ENCODE assay signal across 1 cellular context in the genomic region with DNA sequence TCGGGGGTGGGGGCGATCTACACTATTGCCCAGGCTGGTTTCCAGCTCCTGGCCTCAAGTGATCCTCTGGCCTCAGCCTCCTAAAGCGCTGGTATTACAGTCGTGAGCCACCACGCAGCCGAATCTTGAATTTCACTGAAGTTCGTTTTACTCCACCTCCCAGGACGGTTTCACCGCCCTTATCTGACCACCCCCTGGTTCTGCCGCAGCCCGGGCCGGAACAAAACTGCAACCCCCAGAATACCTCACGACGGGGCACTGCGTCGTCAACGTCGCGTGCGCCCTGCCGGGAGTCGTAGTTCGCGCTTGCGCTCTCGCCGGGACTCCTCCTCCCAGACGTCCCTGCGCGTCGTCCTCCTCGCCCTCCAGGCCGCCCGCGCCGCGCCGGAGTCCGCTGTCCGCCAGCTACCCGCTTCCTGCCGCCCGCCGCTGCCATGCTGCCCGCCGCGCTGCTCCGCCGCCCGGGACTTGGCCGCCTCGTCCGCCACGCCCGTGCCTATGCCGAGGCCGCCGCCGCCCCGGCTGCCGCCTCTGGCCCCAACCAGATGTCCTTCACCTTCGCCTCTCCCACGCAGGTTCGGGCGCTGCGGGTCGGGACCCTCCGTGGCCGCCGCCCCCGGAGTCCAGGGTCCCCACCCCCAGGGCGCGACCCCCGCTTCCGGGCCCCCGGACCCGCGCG.
A peak's percentile ranks its signal among the peaks of the same experiment; 100 is the strongest.
TF ChIP-seq lines count a peak whose summit lies in the region.

A gene (plus strand): TSS at position 335 of the 679 bp plus-strand sequence. CDS start 100 bp downstream, at position 435.

TF ChIP-seq in WTC11, 78 proteins besides CTCF, POLR2A, EP300 and RAD21 (continued from another document and continues in another):
- TF ChIP-seq, protein P1, sequence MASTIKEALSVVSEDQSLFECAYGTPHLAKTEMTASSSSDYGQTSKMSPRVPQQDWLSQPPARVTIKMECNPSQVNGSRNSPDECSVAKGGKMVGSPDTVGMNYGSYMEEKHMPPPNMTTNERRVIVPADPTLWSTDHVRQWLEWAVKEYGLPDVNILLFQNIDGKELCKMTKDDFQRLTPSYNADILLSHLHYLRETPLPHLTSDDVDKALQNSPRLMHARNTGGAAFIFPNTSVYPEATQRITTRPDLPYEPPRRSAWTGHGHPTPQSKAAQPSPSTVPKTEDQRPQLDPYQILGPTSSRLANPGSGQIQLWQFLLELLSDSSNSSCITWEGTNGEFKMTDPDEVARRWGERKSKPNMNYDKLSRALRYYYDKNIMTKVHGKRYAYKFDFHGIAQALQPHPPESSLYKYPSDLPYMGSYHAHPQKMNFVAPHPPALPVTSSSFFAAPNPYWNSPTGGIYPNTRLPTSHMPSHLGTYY (CRISPR knock-in tag; IDR thresholded peaks at IDR 0.05) = no peak
- TF ChIP-seq, protein P2, sequence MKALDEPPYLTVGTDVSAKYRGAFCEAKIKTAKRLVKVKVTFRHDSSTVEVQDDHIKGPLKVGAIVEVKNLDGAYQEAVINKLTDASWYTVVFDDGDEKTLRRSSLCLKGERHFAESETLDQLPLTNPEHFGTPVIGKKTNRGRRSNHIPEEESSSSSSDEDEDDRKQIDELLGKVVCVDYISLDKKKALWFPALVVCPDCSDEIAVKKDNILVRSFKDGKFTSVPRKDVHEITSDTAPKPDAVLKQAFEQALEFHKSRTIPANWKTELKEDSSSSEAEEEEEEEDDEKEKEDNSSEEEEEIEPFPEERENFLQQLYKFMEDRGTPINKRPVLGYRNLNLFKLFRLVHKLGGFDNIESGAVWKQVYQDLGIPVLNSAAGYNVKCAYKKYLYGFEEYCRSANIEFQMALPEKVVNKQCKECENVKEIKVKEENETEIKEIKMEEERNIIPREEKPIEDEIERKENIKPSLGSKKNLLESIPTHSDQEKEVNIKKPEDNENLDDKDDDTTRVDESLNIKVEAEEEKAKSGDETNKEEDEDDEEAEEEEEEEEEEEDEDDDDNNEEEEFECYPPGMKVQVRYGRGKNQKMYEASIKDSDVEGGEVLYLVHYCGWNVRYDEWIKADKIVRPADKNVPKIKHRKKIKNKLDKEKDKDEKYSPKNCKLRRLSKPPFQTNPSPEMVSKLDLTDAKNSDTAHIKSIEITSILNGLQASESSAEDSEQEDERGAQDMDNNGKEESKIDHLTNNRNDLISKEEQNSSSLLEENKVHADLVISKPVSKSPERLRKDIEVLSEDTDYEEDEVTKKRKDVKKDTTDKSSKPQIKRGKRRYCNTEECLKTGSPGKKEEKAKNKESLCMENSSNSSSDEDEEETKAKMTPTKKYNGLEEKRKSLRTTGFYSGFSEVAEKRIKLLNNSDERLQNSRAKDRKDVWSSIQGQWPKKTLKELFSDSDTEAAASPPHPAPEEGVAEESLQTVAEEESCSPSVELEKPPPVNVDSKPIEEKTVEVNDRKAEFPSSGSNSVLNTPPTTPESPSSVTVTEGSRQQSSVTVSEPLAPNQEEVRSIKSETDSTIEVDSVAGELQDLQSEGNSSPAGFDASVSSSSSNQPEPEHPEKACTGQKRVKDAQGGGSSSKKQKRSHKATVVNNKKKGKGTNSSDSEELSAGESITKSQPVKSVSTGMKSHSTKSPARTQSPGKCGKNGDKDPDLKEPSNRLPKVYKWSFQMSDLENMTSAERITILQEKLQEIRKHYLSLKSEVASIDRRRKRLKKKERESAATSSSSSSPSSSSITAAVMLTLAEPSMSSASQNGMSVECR (CRISPR knock-in tag; IDR thresholded peaks at IDR 0.05; ENCODE audit: borderline replicate concordance) = no peak
- TF ChIP-seq OVOL2 (CRISPR knock-in tag; IDR thresholded peaks at IDR 0.05; ENCODE audit: borderline replicate concordance) (no peak), ZNF219 (CRISPR knock-in tag; IDR thresholded peaks at IDR 0.05; ENCODE audit: borderline replicate concordance) (no peak), HMGA2 (CRISPR knock-in tag; IDR thresholded peaks at IDR 0.05) (no peak), FOXP1 (CRISPR knock-in tag; IDR thresholded peaks at IDR 0.05; ENCODE audit: borderline replicate concordance) (peak; percentile 55; the same call in 1 of the 2 replicates), ZNF138 (CRISPR knock-in tag; conservative IDR thresholded peaks at IDR 0.05) (no peak), GTF2I (CRISPR knock-in tag; conservative IDR thresholded peaks at IDR 0.05) (no peak), IRF2 (CRISPR knock-in tag; IDR thresholded peaks at IDR 0.05; ENCODE audit: borderline replicate concordance, low read depth) (no peak), PRRX2 (CRISPR knock-in tag; IDR thresholded peaks at IDR 0.05) (no peak), MYBL2 (CRISPR knock-in tag; IDR thresholded peaks at IDR 0.05) (no peak), MXD4 (CRISPR knock-in tag; IDR thresholded peaks at IDR 0.05; ENCODE audit: borderline replicate concordance) (no peak), ZNF232 (CRISPR knock-in tag; IDR thresholded peaks at IDR 0.05) (no peak), NFYB (CRISPR knock-in tag; conservative IDR thresholded peaks at IDR 0.05; ENCODE audit: low read depth) (no peak), NFE2L1 (CRISPR knock-in tag; IDR thresholded peaks at IDR 0.05) (no peak), CBFB (CRISPR knock-in tag; IDR thresholded peaks at IDR 0.05; ENCODE audit: low read depth) (peak; percentile 79; the same call in 1 of the 2 replicates), GRHL2 (CRISPR knock-in tag; IDR thresholded peaks at IDR 0.05; ENCODE audit: insufficient replicate concordance, severe bottlenecking) (no peak), SMAD3 (CRISPR knock-in tag; IDR thresholded peaks at IDR 0.05; ENCODE audit: borderline replicate concordance) (no peak), ZNF121 (CRISPR knock-in tag; IDR thresholded peaks at IDR 0.05) (no peak), ZNF416 (CRISPR knock-in tag; IDR thresholded peaks at IDR 0.05) (no peak), ZNF396 (CRISPR knock-in tag; IDR thresholded peaks at IDR 0.05; ENCODE audit: borderline replicate concordance) (no peak)
- TF ChIP-seq, protein P3, sequence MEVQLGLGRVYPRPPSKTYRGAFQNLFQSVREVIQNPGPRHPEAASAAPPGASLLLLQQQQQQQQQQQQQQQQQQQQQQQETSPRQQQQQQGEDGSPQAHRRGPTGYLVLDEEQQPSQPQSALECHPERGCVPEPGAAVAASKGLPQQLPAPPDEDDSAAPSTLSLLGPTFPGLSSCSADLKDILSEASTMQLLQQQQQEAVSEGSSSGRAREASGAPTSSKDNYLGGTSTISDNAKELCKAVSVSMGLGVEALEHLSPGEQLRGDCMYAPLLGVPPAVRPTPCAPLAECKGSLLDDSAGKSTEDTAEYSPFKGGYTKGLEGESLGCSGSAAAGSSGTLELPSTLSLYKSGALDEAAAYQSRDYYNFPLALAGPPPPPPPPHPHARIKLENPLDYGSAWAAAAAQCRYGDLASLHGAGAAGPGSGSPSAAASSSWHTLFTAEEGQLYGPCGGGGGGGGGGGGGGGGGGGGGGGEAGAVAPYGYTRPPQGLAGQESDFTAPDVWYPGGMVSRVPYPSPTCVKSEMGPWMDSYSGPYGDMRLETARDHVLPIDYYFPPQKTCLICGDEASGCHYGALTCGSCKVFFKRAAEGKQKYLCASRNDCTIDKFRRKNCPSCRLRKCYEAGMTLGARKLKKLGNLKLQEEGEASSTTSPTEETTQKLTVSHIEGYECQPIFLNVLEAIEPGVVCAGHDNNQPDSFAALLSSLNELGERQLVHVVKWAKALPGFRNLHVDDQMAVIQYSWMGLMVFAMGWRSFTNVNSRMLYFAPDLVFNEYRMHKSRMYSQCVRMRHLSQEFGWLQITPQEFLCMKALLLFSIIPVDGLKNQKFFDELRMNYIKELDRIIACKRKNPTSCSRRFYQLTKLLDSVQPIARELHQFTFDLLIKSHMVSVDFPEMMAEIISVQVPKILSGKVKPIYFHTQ (CRISPR knock-in tag; IDR thresholded peaks at IDR 0.05) = no peak
- TF ChIP-seq, protein P4, sequence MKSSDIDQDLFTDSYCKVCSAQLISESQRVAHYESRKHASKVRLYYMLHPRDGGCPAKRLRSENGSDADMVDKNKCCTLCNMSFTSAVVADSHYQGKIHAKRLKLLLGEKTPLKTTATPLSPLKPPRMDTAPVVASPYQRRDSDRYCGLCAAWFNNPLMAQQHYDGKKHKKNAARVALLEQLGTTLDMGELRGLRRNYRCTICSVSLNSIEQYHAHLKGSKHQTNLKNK (CRISPR knock-in tag; IDR thresholded peaks at IDR 0.05) = no peak
- TF ChIP-seq, protein P5, sequence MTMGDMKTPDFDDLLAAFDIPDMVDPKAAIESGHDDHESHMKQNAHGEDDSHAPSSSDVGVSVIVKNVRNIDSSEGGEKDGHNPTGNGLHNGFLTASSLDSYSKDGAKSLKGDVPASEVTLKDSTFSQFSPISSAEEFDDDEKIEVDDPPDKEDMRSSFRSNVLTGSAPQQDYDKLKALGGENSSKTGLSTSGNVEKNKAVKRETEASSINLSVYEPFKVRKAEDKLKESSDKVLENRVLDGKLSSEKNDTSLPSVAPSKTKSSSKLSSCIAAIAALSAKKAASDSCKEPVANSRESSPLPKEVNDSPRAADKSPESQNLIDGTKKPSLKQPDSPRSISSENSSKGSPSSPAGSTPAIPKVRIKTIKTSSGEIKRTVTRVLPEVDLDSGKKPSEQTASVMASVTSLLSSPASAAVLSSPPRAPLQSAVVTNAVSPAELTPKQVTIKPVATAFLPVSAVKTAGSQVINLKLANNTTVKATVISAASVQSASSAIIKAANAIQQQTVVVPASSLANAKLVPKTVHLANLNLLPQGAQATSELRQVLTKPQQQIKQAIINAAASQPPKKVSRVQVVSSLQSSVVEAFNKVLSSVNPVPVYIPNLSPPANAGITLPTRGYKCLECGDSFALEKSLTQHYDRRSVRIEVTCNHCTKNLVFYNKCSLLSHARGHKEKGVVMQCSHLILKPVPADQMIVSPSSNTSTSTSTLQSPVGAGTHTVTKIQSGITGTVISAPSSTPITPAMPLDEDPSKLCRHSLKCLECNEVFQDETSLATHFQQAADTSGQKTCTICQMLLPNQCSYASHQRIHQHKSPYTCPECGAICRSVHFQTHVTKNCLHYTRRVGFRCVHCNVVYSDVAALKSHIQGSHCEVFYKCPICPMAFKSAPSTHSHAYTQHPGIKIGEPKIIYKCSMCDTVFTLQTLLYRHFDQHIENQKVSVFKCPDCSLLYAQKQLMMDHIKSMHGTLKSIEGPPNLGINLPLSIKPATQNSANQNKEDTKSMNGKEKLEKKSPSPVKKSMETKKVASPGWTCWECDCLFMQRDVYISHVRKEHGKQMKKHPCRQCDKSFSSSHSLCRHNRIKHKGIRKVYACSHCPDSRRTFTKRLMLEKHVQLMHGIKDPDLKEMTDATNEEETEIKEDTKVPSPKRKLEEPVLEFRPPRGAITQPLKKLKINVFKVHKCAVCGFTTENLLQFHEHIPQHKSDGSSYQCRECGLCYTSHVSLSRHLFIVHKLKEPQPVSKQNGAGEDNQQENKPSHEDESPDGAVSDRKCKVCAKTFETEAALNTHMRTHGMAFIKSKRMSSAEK (CRISPR knock-in tag; IDR thresholded peaks at IDR 0.05; ENCODE audit: borderline replicate concordance) = no peak
- TF ChIP-seq, protein P6, sequence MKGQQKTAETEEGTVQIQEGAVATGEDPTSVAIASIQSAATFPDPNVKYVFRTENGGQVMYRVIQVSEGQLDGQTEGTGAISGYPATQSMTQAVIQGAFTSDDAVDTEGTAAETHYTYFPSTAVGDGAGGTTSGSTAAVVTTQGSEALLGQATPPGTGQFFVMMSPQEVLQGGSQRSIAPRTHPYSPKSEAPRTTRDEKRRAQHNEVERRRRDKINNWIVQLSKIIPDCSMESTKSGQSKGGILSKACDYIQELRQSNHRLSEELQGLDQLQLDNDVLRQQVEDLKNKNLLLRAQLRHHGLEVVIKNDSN (CRISPR knock-in tag; IDR thresholded peaks at IDR 0.05) = no peak
- TF ChIP-seq, protein P7, sequence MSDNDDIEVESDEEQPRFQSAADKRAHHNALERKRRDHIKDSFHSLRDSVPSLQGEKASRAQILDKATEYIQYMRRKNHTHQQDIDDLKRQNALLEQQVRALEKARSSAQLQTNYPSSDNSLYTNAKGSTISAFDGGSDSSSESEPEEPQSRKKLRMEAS (CRISPR knock-in tag; IDR thresholded peaks at IDR 0.05) = no peak; the same call in 1 of the 2 replicates
- TF ChIP-seq, protein P8, sequence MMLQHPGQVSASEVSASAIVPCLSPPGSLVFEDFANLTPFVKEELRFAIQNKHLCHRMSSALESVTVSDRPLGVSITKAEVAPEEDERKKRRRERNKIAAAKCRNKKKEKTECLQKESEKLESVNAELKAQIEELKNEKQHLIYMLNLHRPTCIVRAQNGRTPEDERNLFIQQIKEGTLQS (CRISPR knock-in tag; conservative IDR thresholded peaks at IDR 0.05) = no peak
- TF ChIP-seq, protein P9, sequence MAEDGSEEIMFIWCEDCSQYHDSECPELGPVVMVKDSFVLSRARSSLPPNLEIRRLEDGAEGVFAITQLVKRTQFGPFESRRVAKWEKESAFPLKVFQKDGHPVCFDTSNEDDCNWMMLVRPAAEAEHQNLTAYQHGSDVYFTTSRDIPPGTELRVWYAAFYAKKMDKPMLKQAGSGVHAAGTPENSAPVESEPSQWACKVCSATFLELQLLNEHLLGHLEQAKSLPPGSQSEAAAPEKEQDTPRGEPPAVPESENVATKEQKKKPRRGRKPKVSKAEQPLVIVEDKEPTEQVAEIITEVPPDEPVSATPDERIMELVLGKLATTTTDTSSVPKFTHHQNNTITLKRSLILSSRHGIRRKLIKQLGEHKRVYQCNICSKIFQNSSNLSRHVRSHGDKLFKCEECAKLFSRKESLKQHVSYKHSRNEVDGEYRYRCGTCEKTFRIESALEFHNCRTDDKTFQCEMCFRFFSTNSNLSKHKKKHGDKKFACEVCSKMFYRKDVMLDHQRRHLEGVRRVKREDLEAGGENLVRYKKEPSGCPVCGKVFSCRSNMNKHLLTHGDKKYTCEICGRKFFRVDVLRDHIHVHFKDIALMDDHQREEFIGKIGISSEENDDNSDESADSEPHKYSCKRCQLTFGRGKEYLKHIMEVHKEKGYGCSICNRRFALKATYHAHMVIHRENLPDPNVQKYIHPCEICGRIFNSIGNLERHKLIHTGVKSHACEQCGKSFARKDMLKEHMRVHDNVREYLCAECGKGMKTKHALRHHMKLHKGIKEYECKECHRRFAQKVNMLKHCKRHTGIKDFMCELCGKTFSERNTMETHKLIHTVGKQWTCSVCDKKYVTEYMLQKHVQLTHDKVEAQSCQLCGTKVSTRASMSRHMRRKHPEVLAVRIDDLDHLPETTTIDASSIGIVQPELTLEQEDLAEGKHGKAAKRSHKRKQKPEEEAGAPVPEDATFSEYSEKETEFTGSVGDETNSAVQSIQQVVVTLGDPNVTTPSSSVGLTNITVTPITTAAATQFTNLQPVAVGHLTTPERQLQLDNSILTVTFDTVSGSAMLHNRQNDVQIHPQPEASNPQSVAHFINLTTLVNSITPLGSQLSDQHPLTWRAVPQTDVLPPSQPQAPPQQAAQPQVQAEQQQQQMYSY (CRISPR knock-in tag; IDR thresholded peaks at IDR 0.05) = peak; percentile 78
- TF ChIP-seq, protein P10, sequence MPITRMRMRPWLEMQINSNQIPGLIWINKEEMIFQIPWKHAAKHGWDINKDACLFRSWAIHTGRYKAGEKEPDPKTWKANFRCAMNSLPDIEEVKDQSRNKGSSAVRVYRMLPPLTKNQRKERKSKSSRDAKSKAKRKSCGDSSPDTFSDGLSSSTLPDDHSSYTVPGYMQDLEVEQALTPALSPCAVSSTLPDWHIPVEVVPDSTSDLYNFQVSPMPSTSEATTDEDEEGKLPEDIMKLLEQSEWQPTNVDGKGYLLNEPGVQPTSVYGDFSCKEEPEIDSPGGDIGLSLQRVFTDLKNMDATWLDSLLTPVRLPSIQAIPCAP (CRISPR knock-in tag; IDR thresholded peaks at IDR 0.05) = no peak
